Comparison of ENCODE assay signal across 10 cellular contexts in genomic region chr12:8493084-8493483, GRCh38. TPM values are rescaled to one million over a fixed set of nuclear protein-coding genes. Genes with fewer than 3 reads are reported as not detected.
DNase-seq lines count a peak whose midpoint lies in the region; ATAC-seq and TF ChIP-seq lines count a peak whose summit lies in the region.
"Had no signal": no experiment of that assay in that cellular context is flagged by ENCODE, and none has a peak within 500 bp of the region (broad histone marks: within the 10 kb centered on the region; RNA-seq: fewer than 3 reads in every experiment).

No MANE protein-coding gene starts in this region.

- ATAC-seq in GM19468 (IDR thresholded peaks at IDR 0.05; ENCODE audit: extremely low read depth, unreplicated experiment) (peak; percentile 88), HG03460 (IDR thresholded peaks at IDR 0.05; ENCODE audit: unreplicated experiment) (peak; percentile 98)

- no peak overlapping the region for H3K27ac ChIP-seq in A673 (ENCODE audit: low read depth, low read length, poor library complexity, severe bottlenecking)
- H3K27ac ChIP-seq: tibial artery had no signal

- DNase-seq in GDM1 (lab: John Stamatoyannopoulos, UW): peak; percentile 48
- DNase-seq in activated T-cell treated with anti-CD3 and anti-CD28 coated beads for 4 hours: peak; percentile 7
- DNase-seq in stimulated activated CD4-positive, alpha-beta T cell treated with anti-CD3 and anti-CD28 coated beads, Interleukin-1b, Interleukin-23, amount 100 ng/mL, for 48 hours: peak; percentile 66
- no peak for DNase-seq in NCI-H510A treated with DMSO at 0.1 percent for 48 hours (lab: John Stamatoyannopoulos, UW)
- no peak for DNase-seq in islet precursor cell
- DNase-seq in A673 (ENCODE audit: low spot score): no peak

- no peak overlapping the region for H3K4me3 ChIP-seq in A673 (ENCODE audit: low read depth, low read length, poor library complexity, severe bottlenecking)
- H3K4me3 ChIP-seq: tibial artery had no signal

- intact Hi-C loops in A673 (cut with micrococcal nuclease; ENCODE audit: unreplicated experiment): no loop called here

- no peaks in the 10 kb centered on the region for H3K9me3 ChIP-seq in A673 (ENCODE audit: low read depth, low read length, poor library complexity, severe bottlenecking)
- H3K9me3 ChIP-seq: tibial artery had no signal

- H3K4me1 ChIP-seq in A673 (ENCODE audit: insufficient read depth, low read length, poor library complexity, severe bottlenecking): no peaks in the 10 kb centered on the region
- H3K4me1 ChIP-seq: tibial artery had no signal

- H3K27me3 ChIP-seq in A673 (replicated peaks; ENCODE audit: insufficient read depth, low read depth, low read length, poor library complexity): peaks cover 5% of the 10 kb centered on the region
- H3K27me3 ChIP-seq: tibial artery had no signal

- no peak for TF ChIP-seq CTCF in A673 (conservative IDR thresholded peaks at IDR 0.05; ENCODE audit: low read depth, low read length)

- no TSS peak for BruUV-seq in A673 (replicated peaks; lab: Mats Ljungman, UMichigan)

- POLR2A ChIA-PET in A673 (lab: Charles Lee; ENCODE audit: low non-redundant PET): no interaction called here

- CTCF ChIA-PET in A673 (lab: Charles Lee): interaction anchor here (0.6 kb wide), 1 partner anchor 1123 kb away, joined by 3 read pairs; no protein-coding TSS in a partner anchor

- H3K36me3 ChIP-seq in A673 (ENCODE audit: insufficient read depth, low read length, poor library complexity, severe bottlenecking): no peaks in the 10 kb centered on the region
- H3K36me3 ChIP-seq: tibial artery had no signal

RNA-seq across cellular contexts. Expression of gene CLEC4D, which starts 20.2 kb away (rescaled TPM):
- not detected in 2 replicates for total RNA-seq in A673 (2021)
- total RNA-seq: kidney epithelial cell had no signal

RNA-seq across cellular contexts. Expression of gene CLEC6A, which starts 37.3 kb away (rescaled TPM):
- total RNA-seq in A673 (2021): not detected in 2 replicates
- total RNA-seq: kidney epithelial cell had no signal

RNA-seq across cellular contexts. Expression of gene CLEC4E, which starts 47.6 kb away (rescaled TPM):
- not detected in 2 replicates for total RNA-seq in A673 (2021)

Comparison
In these comparisons a context has a peak if more than half of its experiments do, and no peak if none do; other contexts are left out.
1. DNase-seq: peak in GDM1 (single experiment), activated T-cell treated with anti-CD3 and anti-CD28 coated beads for 4 hours (single experiment) and stimulated activated CD4-positive, alpha-beta T cell treated with anti-CD3 and anti-CD28 coated beads, Interleukin-1b, Interleukin-23, amount 100 ng/mL, for 48 hours (single experiment); none in NCI-H510A treated with DMSO at 0.1 percent for 48 hours (single experiment), islet precursor cell (single experiment) and A673 (single experiment).